ENCODE assay signal across 8 cellular contexts in the genomic region with DNA sequence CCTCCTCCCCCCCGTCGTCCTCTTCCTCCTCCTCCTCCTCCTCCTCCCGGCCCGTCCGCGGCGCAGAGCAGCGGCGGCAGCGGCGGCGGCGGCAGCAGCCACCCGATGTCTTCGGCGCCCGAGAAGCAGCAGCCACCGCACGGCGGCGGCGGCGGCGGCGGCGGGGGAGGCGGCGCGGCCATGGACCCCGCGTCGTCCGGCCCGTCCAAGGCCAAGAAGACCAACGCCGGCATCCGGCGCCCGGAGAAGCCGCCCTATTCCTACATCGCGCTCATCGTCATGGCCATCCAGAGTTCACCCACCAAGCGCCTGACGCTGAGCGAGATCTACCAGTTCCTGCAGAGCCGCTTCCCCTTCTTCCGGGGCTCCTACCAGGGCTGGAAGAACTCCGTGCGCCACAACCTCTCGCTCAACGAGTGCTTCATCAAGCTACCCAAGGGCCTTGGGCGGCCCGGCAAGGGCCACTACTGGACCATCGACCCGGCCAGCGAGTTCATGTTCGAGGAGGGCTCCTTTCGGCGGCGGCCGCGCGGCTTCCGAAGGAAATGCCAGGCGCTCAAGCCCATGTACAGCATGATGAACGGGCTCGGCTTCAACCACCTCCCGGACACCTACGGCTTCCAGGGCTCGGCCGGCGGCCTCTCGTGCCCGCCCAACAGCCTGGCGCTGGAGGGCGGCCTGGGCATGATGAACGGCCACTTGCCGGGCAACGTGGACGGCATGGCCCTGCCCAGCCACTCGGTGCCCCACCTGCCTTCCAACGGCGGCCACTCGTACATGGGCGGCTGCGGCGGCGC. TPM values are rescaled to one million over a fixed set of nuclear protein-coding genes. Genes with fewer than 3 reads are reported as not detected.
A peak's percentile ranks its signal among the peaks of the same experiment; 100 is the strongest.
DNase-seq lines count a peak whose midpoint lies in the region; ATAC-seq and TF ChIP-seq lines count a peak whose summit lies in the region.

A gene (plus strand): TSS at position 63 of the 797 bp plus-strand sequence. CDS start 43 bp downstream, at position 106.

- TF ChIP-seq CTCF in astrocyte of the cerebellum (IDR thresholded peaks at IDR 0.05; ENCODE audit: low read depth, low read length, missing control alignments) (no peak), thyroid gland (IDR thresholded peaks at IDR 0.05) (no peak)

- H3K9me3 Mint-ChIP-seq in activated T-cell treated with anti-CD3 and anti-CD28 coated beads, Interleukin-2, amount 50 U/mL, for 24 hours, result no peaks in the 10 kb centered on the region

- DNase-seq in activated T-cell treated with anti-CD3 and anti-CD28 coated beads, Interleukin-2, amount 50 U/mL, for 24 hours, result peak; percentile 51
- DNase-seq in activated T-cell treated with anti-CD3 and anti-CD28 coated beads, Interleukin-2, amount 50 U/mL, for 48 hours, result no peak
- DNase-seq in astrocyte of the cerebellum (ENCODE audit: low read depth), result no peak
- DNase-seq in left colon, result no peak
- DNase-seq in thyroid gland, result no peak
- DNase-seq in NCI-H2029 treated with DMSO at 0.1 percent for 48 hours (lab: John Stamatoyannopoulos, UW), result no peak

- peak within 1 kb of the TSS; percentile 62 to 83 (median 79) for H3K27ac ChIP-seq in thyroid gland

- H3K36me3 Mint-ChIP-seq in activated T-cell treated with anti-CD3 and anti-CD28 coated beads, Interleukin-2, amount 50 U/mL, for 24 hours (ENCODE audit: low read depth), result no peaks in the 10 kb centered on the region

- H3K27me3 Mint-ChIP-seq in activated T-cell treated with anti-CD3 and anti-CD28 coated beads, Interleukin-2, amount 50 U/mL, for 24 hours, result peaks cover 72% of the 10 kb centered on the region

- ATAC-seq in left colon (peak; percentile 28), GM21390 (IDR thresholded peaks at IDR 0.05; ENCODE audit: unreplicated experiment) (no peak), GM19463 (IDR thresholded peaks at IDR 0.05; ENCODE audit: unreplicated experiment) (no peak)

- peak within 1 kb of the TSS; percentile 63 for H3K27ac Mint-ChIP-seq in activated T-cell treated with anti-CD3 and anti-CD28 coated beads, Interleukin-2, amount 50 U/mL, for 24 hours

- in situ Hi-C loops in astrocyte of the cerebellum (cut with HindIII; ENCODE audit: low sequenced_read_pairs), result no loop called here

- intact Hi-C loops in left colon (cut with DNase I, micrococcal nuclease), result loop anchor here in 1 of 2 donors (5.0 to 10.0 kb wide), 2 partner anchors 166 to 313 kb away; no protein-coding TSS in a partner anchor
- intact Hi-C loops in thyroid gland (cut with DNase I), result no loop called here

- peak within 1 kb of the TSS; percentile 61 for H3K4me3 Mint-ChIP-seq in activated T-cell treated with anti-CD3 and anti-CD28 coated beads, Interleukin-2, amount 50 U/mL, for 24 hours

- no peaks in the 10 kb centered on the region for H3K36me3 ChIP-seq in thyroid gland

- peak in 1 of 2 donors; percentile 14 for TF ChIP-seq POLR2A in thyroid gland (IDR thresholded peaks at IDR 0.05)

- H3K27me3 ChIP-seq in thyroid gland, result peaks cover 45% of the 10 kb centered on the region

- H3K9me3 ChIP-seq in thyroid gland, result no peaks in the 10 kb centered on the region

- H3K4me3 ChIP-seq in astrocyte of the cerebellum (ENCODE audit: low read depth, low read length) (peak within 1 kb of the TSS; percentile 71), thyroid gland (replicated peaks in 1 of 3) (peak within 1 kb of the TSS in 2 of 3 donors; percentile 33 to 35)

- peaks cover 26% of the 10 kb centered on the region for H3K4me1 Mint-ChIP-seq in activated T-cell treated with anti-CD3 and anti-CD28 coated beads, Interleukin-2, amount 50 U/mL, for 24 hours (ENCODE audit: low read depth)

- peaks cover 22 to 34% of the 10 kb centered on the region in 2 donors for H3K4me1 ChIP-seq in thyroid gland

- WGBS in thyroid gland, 2 donors, result 1% methylated on average over 25 of the region's 89 CpGs; no CpG with 5 or more reads in 1 of the 2 donors

RNA-seq across cellular contexts. Expression of the gene that starts here (rescaled TPM):
- total RNA-seq in left colon, result 10 to 100 TPM in 1 of 2 donors, 1 to 10 TPM in 1; 4.9 to 13.7 TPM
- 1 to 10 TPM; 1.5 to 3.7 (median 2.3) TPM for total RNA-seq in thyroid gland
